ENCODE assay signal across 25 cellular contexts in genomic region chr5:88644676-88645075, GRCh38.
"Had no signal": no experiment of that assay in that cellular context is flagged by ENCODE, and none has a peak within 500 bp of the region (broad histone marks: within the 10 kb centered on the region; RNA-seq: fewer than 3 reads in every experiment).

No MANE protein-coding gene starts in this region.

- FAIRE-seq: islet of Langerhans, keratinocyte had no signal

- H3K4me3 Mint-ChIP-seq: dendritic cell treated with granulocyte-macrophage colony-stimulating factor and Interleukin-4, amounts not matched to agents 40 ng/mL and 50 ng/mL, for 4 days; effector memory CD8-positive, alpha-beta T cell; endodermal cell; mesothelial cell of epicardium; naive thymus-derived CD8-positive, alpha-beta T cell had no signal

- DNase-seq: colonic mucosa; cortex of kidney; effector CD8-positive, alpha-beta T cell; effector memory CD8-positive, alpha-beta T cell; endodermal cell; erythroblast; foreskin keratinocyte; glutamatergic neuron; head of caudate nucleus; heart right ventricle; hippocampal formation; left cardiac atrium; left lung; left ventricle myocardium superior; lower lobe of right lung; mesenchymal stem cell; mucosa of descending colon; naive B cell; naive thymus-derived CD8-positive, alpha-beta T cell had no signal

- H3K9me3 Mint-ChIP-seq: dendritic cell treated with granulocyte-macrophage colony-stimulating factor and Interleukin-4, amounts not matched to agents 40 ng/mL and 50 ng/mL, for 4 days; effector memory CD8-positive, alpha-beta T cell; endodermal cell; mesothelial cell of epicardium had no signal

- H3K4me1 Mint-ChIP-seq: endodermal cell; mesothelial cell of epicardium; naive B cell; naive thymus-derived CD8-positive, alpha-beta T cell had no signal

- H3K27ac Mint-ChIP-seq: dendritic cell treated with granulocyte-macrophage colony-stimulating factor and Interleukin-4, amounts not matched to agents 40 ng/mL and 50 ng/mL, for 4 days; effector memory CD8-positive, alpha-beta T cell; endodermal cell; mesothelial cell of epicardium; naive B cell; naive thymus-derived CD8-positive, alpha-beta T cell had no signal

- H3K27me3 Mint-ChIP-seq: effector memory CD8-positive, alpha-beta T cell had no signal

- ATAC-seq: effector memory CD8-positive, alpha-beta T cell; esophagus mucosa; foreskin keratinocyte; gastroesophageal sphincter; heart right ventricle; left cardiac atrium; left lung; left ventricle myocardium superior; lower lobe of right lung; mucosa of descending colon; naive thymus-derived CD8-positive, alpha-beta T cell had no signal
